In genomic region chr2:9800975-9801723, GRCh38 we compare ENCODE assay signal across 8 cellular contexts.
DNase-seq lines count a peak whose midpoint lies in the region; FAIRE-seq lines count a peak whose summit lies in the region.

No MANE protein-coding gene starts in this region.

- DNase-seq in HTR-8/SVneo (ENCODE audit: insufficient read length, low spot score) (peak; percentile 74), glomerular visceral epithelial cell (ENCODE audit: extremely low spot score) (peak; percentile 6), NCI-H1694 treated with DMSO at 0.1 percent for 48 hours (lab: John Stamatoyannopoulos, UW) (no peak), iPS-NIHi7 (ENCODE audit: extremely low spot score) (no peak), Kasumi-1 (lab: John Stamatoyannopoulos, UW) (no peak), NCI-H1417 treated with DMSO at 0.1 percent for 48 hours (lab: John Stamatoyannopoulos, UW) (no peak)
- peak; percentile 63 to 71 for DNase-seq in activated CD4-positive, alpha-beta T cell treated with anti-CD3 and anti-CD28 coated beads, Interleukin-2, amount 50 U/mL, for 4 hours
- DNase-seq in stimulated activated CD8-positive, alpha-beta memory T cell treated with anti-CD3 and anti-CD28 coated beads, Interleukin-12 subunit alpha, Interleukin-12 subunit beta, amount 100 ng/mL, for 1 hour (ENCODE audit: low read depth) = peak; percentile 22

- FAIRE-seq in HTR-8/SVneo (lab: Jason Lieb, UNC) = peak; percentile 64

Comparison
In these comparisons a context has a peak if more than half of its experiments do, and no peak if none do; other contexts are left out.
1. DNase-seq: peak in HTR-8/SVneo (single experiment), activated CD4-positive, alpha-beta T cell treated with anti-CD3 and anti-CD28 coated beads, Interleukin-2, amount 50 U/mL, for 4 hours (2 of 2), glomerular visceral epithelial cell (single experiment) and stimulated activated CD8-positive, alpha-beta memory T cell treated with anti-CD3 and anti-CD28 coated beads, Interleukin-12 subunit alpha, Interleukin-12 subunit beta, amount 100 ng/mL, for 1 hour (single experiment); none in NCI-H1694 treated with DMSO at 0.1 percent for 48 hours (single experiment), iPS-NIHi7 (single experiment), Kasumi-1 (0 of 2) and NCI-H1417 treated with DMSO at 0.1 percent for 48 hours (single experiment).